19 cellular contexts compared by ENCODE assay signal in genomic region chr10:124538669-124539068, GRCh38.
"Had no signal": no experiment of that assay in that cellular context is flagged by ENCODE, and none has a peak within 500 bp of the region (broad histone marks: within the 10 kb centered on the region; RNA-seq: fewer than 3 reads in every experiment).

No MANE protein-coding gene starts in this region.

- H3K36me3 ChIP-seq: esophagus muscularis mucosa, gastrocnemius medialis, heart right ventricle, neutrophil, tibial nerve, upper lobe of right lung, vagina had no signal

- H3K4me3 Mint-ChIP-seq: effector memory CD8-positive, alpha-beta T cell; naive thymus-derived CD4-positive, alpha-beta T cell; nephron progenitor cell had no signal

- DNase-seq: effector memory CD8-positive, alpha-beta T cell; gastrocnemius medialis; heart right ventricle; islet precursor cell; left ventricle myocardium superior; mesenchymal stem cell; midbrain; naive thymus-derived CD4-positive, alpha-beta T cell; nephron progenitor cell; small intestine; stimulated activated CD4-positive, alpha-beta T cell treated with anti-CD3 and anti-CD28 coated beads, Interleukin-12 subunit alpha, Interleukin-12 subunit beta, amount 100 ng/mL, for 4 hours; stimulated activated naive CD8-positive, alpha-beta T cell treated with anti-CD3 and anti-CD28 coated beads, Interleukin-15, Interleukin-2, amounts not matched to agents 100 U/mL and 50 U/mL, for 24 hours; upper lobe of right lung had no signal

- H3K27me3 ChIP-seq: esophagus muscularis mucosa, gastrocnemius medialis, heart right ventricle, neutrophil, tibial nerve, upper lobe of right lung, vagina had no signal

- H3K4me1 ChIP-seq: upper lobe of right lung had no signal

- H3K36me3 Mint-ChIP-seq: naive thymus-derived CD4-positive, alpha-beta T cell had no signal

- H3K27ac ChIP-seq: epithelial cell of prostate, esophagus muscularis mucosa, gastrocnemius medialis, neutrophil, tibial nerve, upper lobe of right lung, vagina had no signal

- H3K9me3 ChIP-seq: esophagus muscularis mucosa, gastrocnemius medialis, heart right ventricle, neutrophil, tibial nerve, upper lobe of right lung, vagina had no signal

- ATAC-seq: effector memory CD8-positive, alpha-beta T cell; gastrocnemius medialis; heart right ventricle; left ventricle myocardium superior; naive thymus-derived CD4-positive, alpha-beta T cell; stimulated activated naive CD8-positive, alpha-beta T cell treated with anti-CD3 and anti-CD28 coated beads, Interleukin-15, Interleukin-2, amounts not matched to agents 100 U/mL and 50 U/mL, for 24 hours; upper lobe of right lung had no signal

- H3K4me3 ChIP-seq: esophagus muscularis mucosa, gastrocnemius medialis, heart right ventricle, lung, tibial nerve, upper lobe of right lung, vagina had no signal

- H3K9me3 Mint-ChIP-seq: effector memory CD8-positive, alpha-beta T cell; naive thymus-derived CD4-positive, alpha-beta T cell; nephron progenitor cell had no signal

- H3K27ac Mint-ChIP-seq: effector memory CD8-positive, alpha-beta T cell; nephron progenitor cell had no signal

- H3K27me3 Mint-ChIP-seq: effector memory CD8-positive, alpha-beta T cell; naive thymus-derived CD4-positive, alpha-beta T cell had no signal
